Comparison of ENCODE assay signal across 1 cellular context in the genomic region with DNA sequence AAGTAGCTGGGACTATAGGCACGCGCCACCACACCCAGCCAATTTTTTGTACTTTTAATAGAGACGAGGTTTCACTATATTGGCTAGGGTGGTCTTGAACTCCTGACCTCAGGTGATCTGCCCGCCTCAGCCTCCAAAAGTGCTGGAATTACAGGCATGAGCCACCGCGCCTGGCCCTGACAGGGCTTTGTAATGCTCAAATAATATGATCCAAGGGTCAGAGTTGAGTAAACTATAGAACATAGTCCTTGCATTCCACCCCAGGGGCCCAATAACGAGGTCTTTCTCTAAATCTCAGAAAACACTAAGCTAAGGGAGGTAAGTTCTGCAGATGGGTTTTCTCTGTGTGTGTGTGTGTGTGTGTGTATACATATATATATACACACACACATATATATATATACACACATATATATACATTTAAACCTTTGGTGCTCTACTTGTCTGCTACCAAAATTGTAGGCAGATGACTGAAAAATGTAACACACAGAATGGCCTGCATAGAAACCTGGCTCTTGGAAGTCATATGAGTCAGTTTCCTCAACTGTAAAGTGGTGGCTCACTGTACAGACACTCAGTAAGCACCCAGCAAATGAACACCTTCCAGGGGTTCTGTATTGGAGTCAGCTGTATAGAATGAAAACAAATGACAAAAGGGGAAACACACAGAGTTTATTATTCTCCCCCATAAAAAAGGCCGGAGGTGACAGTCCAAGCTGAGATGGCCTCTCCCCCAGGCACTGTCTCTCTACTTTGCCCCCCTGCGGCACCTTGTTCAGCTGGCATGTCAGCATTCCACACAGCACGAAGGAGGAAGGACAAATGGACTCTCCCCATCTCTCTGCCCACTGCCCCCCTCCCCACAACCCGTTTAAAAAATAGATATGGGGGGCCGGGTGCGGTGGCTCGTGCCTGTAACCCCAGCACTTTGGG.
A peak's percentile ranks its signal among the peaks of the same experiment; 100 is the strongest.
TF ChIP-seq lines count a peak whose summit lies in the region.

No MANE protein-coding gene starts in this region.

TF ChIP-seq in HepG2, 621 proteins besides CTCF, POLR2A, EP300 and RAD21 (continued from another document and continues in another):
- TF ChIP-seq, protein P1, sequence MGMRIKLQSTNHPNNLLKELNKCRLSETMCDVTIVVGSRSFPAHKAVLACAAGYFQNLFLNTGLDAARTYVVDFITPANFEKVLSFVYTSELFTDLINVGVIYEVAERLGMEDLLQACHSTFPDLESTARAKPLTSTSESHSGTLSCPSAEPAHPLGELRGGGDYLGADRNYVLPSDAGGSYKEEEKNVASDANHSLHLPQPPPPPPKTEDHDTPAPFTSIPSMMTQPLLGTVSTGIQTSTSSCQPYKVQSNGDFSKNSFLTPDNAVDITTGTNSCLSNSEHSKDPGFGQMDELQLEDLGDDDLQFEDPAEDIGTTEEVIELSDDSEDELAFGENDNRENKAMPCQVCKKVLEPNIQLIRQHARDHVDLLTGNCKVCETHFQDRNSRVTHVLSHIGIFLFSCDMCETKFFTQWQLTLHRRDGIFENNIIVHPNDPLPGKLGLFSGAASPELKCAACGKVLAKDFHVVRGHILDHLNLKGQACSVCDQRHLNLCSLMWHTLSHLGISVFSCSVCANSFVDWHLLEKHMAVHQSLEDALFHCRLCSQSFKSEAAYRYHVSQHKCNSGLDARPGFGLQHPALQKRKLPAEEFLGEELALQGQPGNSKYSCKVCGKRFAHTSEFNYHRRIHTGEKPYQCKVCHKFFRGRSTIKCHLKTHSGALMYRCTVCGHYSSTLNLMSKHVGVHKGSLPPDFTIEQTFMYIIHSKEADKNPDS (CRISPR knock-in tag; IDR thresholded peaks at IDR 0.05), result no peak
- TF ChIP-seq NCOA1 (CRISPR knock-in tag; IDR thresholded peaks at IDR 0.05) (no peak), KAT7 (CRISPR knock-in tag; IDR thresholded peaks at IDR 0.05; ENCODE audit: borderline replicate concordance) (no peak; the same call in 1 of the 2 replicates), ATM (IDR thresholded peaks at IDR 0.05; ENCODE audit: borderline replicate concordance) (no peak), GATA4 (IDR thresholded peaks at IDR 0.05; ENCODE audit: borderline replicate concordance, low read depth) (no peak), TCF7L2 (IDR thresholded peaks at IDR 0.05; ENCODE audit: low read depth, low read length) (no peak), RAD51 (IDR thresholded peaks at IDR 0.05; ENCODE audit: borderline replicate concordance) (no peak), ZNF317 (CRISPR knock-in tag; IDR thresholded peaks at IDR 0.05) (no peak), NFE2L2 (IDR thresholded peaks at IDR 0.05; ENCODE audit: low read length) (no peak), NR3C1 (CRISPR knock-in tag; IDR thresholded peaks at IDR 0.05) (no peak), ZNF672 (CRISPR knock-in tag; IDR thresholded peaks at IDR 0.05) (no peak), TARDBP (CRISPR knock-in tag; IDR thresholded peaks at IDR 0.05) (peak; percentile 44; the same call in 1 of the 2 replicates), MEF2D (CRISPR knock-in tag; IDR thresholded peaks at IDR 0.05) (no peak), KLF16 (CRISPR knock-in tag; IDR thresholded peaks at IDR 0.05) (no peak), TP53 (CRISPR knock-in tag; conservative IDR thresholded peaks at IDR 0.05) (no peak), ZNF205 (CRISPR knock-in tag; IDR thresholded peaks at IDR 0.05) (no peak), SIN3B (IDR thresholded peaks at IDR 0.05; ENCODE audit: low read length) (no peak), ZNF782 (CRISPR knock-in tag; IDR thresholded peaks at IDR 0.05; ENCODE audit: borderline replicate concordance) (no peak), MTA1 (CRISPR knock-in tag; IDR thresholded peaks at IDR 0.05; ENCODE audit: borderline replicate concordance) (peak; percentile 50; the same call in 1 of the 2 replicates), ELF3 (CRISPR knock-in tag; IDR thresholded peaks at IDR 0.05) (0 out of 2 replicates have a peak, but pooled peaks have one; percentile 38), JUND (CRISPR knock-in tag; IDR thresholded peaks at IDR 0.05) (0 out of 2 replicates have a peak, but pooled peaks have one; percentile 40), TMF1 (CRISPR knock-in tag; IDR thresholded peaks at IDR 0.05; ENCODE audit: low read depth) (no peak), NCOR1 (IDR thresholded peaks at IDR 0.05; ENCODE audit: borderline replicate concordance, low read length) (peak; percentile 89), ZNF607 (CRISPR knock-in tag; IDR thresholded peaks at IDR 0.05; ENCODE audit: borderline replicate concordance) (no peak), ZNF333 (CRISPR knock-in tag; IDR thresholded peaks at IDR 0.05; ENCODE audit: borderline replicate concordance) (no peak), FOXO1 (CRISPR knock-in tag; IDR thresholded peaks at IDR 0.05) (peak; percentile 56; the same call in 1 of the 2 replicates), ZNF253 (CRISPR knock-in tag; IDR thresholded peaks at IDR 0.05; ENCODE audit: borderline replicate concordance) (no peak), PAF1 (CRISPR knock-in tag; IDR thresholded peaks at IDR 0.05) (no peak), ZNF552 (CRISPR knock-in tag; IDR thresholded peaks at IDR 0.05; ENCODE audit: borderline replicate concordance) (no peak), POGZ (CRISPR knock-in tag; IDR thresholded peaks at IDR 0.05) (peak; percentile 47; the same call in 1 of the 2 replicates), ZNF350 (CRISPR knock-in tag; IDR thresholded peaks at IDR 0.05; ENCODE audit: borderline replicate concordance, low read depth) (no peak)
- TF ChIP-seq, protein P2, sequence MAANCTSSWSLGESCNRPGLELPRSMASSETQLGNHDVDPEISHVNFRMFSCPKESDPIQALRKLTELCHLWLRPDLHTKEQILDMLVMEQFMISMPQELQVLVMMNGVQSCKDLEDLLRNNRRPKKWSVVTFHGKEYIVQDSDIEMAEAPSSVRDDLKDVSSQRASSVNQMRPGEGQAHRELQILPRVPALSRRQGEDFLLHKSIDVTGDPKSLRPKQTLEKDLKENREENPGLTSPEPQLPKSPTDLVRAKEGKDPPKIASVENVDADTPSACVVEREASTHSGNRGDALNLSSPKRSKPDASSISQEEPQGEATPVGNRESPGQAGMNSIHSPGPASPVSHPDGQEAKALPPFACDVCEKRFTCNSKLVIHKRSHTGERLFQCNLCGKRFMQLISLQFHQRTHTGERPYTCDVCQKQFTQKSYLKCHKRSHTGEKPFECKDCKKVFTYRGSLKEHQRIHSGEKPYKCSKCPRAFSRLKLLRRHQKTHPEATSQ (CRISPR knock-in tag; IDR thresholded peaks at IDR 0.05; ENCODE audit: borderline replicate concordance), result 0 out of 2 replicates have a peak, but pooled peaks have one; percentile 45
- TF ChIP-seq, protein P3, sequence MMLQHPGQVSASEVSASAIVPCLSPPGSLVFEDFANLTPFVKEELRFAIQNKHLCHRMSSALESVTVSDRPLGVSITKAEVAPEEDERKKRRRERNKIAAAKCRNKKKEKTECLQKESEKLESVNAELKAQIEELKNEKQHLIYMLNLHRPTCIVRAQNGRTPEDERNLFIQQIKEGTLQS (CRISPR knock-in tag; IDR thresholded peaks at IDR 0.05), result no peak
- TF ChIP-seq, protein P4, sequence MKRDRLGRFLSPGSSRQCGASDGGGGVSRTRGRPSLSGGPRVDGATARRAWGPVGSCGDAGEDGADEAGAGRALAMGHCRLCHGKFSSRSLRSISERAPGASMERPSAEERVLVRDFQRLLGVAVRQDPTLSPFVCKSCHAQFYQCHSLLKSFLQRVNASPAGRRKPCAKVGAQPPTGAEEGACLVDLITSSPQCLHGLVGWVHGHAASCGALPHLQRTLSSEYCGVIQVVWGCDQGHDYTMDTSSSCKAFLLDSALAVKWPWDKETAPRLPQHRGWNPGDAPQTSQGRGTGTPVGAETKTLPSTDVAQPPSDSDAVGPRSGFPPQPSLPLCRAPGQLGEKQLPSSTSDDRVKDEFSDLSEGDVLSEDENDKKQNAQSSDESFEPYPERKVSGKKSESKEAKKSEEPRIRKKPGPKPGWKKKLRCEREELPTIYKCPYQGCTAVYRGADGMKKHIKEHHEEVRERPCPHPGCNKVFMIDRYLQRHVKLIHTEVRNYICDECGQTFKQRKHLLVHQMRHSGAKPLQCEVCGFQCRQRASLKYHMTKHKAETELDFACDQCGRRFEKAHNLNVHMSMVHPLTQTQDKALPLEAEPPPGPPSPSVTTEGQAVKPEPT (CRISPR knock-in tag; IDR thresholded peaks at IDR 0.05; ENCODE audit: low read depth), result no peak
- TF ChIP-seq, protein P5, sequence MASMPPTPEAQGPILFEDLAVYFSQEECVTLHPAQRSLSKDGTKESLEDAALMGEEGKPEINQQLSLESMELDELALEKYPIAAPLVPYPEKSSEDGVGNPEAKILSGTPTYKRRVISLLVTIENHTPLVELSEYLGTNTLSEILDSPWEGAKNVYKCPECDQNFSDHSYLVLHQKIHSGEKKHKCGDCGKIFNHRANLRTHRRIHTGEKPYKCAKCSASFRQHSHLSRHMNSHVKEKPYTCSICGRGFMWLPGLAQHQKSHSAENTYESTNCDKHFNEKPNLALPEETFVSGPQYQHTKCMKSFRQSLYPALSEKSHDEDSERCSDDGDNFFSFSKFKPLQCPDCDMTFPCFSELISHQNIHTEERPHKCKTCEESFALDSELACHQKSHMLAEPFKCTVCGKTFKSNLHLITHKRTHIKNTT (CRISPR knock-in tag; IDR thresholded peaks at IDR 0.05), result no peak
- TF ChIP-seq, protein P6, sequence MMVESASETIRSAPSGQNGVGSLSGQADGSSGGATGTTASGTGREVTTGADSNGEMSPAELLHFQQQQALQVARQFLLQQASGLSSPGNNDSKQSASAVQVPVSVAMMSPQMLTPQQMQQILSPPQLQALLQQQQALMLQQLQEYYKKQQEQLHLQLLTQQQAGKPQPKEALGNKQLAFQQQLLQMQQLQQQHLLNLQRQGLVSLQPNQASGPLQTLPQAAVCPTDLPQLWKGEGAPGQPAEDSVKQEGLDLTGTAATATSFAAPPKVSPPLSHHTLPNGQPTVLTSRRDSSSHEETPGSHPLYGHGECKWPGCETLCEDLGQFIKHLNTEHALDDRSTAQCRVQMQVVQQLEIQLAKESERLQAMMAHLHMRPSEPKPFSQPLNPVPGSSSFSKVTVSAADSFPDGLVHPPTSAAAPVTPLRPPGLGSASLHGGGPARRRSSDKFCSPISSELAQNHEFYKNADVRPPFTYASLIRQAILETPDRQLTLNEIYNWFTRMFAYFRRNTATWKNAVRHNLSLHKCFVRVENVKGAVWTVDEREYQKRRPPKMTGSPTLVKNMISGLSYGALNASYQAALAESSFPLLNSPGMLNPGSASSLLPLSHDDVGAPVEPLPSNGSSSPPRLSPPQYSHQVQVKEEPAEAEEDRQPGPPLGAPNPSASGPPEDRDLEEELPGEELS (CRISPR knock-in tag; IDR thresholded peaks at IDR 0.05), result peak; percentile 67
- TF ChIP-seq, protein P7, sequence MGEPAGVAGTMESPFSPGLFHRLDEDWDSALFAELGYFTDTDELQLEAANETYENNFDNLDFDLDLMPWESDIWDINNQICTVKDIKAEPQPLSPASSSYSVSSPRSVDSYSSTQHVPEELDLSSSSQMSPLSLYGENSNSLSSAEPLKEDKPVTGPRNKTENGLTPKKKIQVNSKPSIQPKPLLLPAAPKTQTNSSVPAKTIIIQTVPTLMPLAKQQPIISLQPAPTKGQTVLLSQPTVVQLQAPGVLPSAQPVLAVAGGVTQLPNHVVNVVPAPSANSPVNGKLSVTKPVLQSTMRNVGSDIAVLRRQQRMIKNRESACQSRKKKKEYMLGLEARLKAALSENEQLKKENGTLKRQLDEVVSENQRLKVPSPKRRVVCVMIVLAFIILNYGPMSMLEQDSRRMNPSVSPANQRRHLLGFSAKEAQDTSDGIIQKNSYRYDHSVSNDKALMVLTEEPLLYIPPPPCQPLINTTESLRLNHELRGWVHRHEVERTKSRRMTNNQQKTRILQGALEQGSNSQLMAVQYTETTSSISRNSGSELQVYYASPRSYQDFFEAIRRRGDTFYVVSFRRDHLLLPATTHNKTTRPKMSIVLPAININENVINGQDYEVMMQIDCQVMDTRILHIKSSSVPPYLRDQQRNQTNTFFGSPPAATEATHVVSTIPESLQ (CRISPR knock-in tag; conservative IDR thresholded peaks at IDR 0.05), result no peak
- TF ChIP-seq, protein P8, sequence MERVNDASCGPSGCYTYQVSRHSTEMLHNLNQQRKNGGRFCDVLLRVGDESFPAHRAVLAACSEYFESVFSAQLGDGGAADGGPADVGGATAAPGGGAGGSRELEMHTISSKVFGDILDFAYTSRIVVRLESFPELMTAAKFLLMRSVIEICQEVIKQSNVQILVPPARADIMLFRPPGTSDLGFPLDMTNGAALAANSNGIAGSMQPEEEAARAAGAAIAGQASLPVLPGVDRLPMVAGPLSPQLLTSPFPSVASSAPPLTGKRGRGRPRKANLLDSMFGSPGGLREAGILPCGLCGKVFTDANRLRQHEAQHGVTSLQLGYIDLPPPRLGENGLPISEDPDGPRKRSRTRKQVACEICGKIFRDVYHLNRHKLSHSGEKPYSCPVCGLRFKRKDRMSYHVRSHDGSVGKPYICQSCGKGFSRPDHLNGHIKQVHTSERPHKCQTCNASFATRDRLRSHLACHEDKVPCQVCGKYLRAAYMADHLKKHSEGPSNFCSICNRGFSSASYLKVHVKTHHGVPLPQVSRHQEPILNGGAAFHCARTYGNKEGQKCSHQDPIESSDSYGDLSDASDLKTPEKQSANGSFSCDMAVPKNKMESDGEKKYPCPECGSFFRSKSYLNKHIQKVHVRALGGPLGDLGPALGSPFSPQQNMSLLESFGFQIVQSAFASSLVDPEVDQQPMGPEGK (CRISPR knock-in tag; IDR thresholded peaks at IDR 0.05), result peak; percentile 83
- TF ChIP-seq, protein P9, sequence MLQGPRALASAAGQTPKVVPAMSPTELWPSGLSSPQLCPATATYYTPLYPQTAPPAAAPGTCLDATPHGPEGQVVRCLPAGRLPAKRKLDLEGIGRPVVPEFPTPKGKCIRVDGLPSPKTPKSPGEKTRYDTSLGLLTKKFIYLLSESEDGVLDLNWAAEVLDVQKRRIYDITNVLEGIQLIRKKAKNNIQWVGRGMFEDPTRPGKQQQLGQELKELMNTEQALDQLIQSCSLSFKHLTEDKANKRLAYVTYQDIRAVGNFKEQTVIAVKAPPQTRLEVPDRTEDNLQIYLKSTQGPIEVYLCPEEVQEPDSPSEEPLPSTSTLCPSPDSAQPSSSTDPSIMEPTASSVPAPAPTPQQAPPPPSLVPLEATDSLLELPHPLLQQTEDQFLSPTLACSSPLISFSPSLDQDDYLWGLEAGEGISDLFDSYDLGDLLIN (CRISPR knock-in tag; IDR thresholded peaks at IDR 0.05; ENCODE audit: borderline replicate concordance), result no peak
- TF ChIP-seq, protein P10, sequence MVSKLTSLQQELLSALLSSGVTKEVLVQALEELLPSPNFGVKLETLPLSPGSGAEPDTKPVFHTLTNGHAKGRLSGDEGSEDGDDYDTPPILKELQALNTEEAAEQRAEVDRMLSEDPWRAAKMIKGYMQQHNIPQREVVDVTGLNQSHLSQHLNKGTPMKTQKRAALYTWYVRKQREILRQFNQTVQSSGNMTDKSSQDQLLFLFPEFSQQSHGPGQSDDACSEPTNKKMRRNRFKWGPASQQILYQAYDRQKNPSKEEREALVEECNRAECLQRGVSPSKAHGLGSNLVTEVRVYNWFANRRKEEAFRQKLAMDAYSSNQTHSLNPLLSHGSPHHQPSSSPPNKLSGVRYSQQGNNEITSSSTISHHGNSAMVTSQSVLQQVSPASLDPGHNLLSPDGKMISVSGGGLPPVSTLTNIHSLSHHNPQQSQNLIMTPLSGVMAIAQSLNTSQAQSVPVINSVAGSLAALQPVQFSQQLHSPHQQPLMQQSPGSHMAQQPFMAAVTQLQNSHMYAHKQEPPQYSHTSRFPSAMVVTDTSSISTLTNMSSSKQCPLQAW (CRISPR knock-in tag; IDR thresholded peaks at IDR 0.05), result peak; percentile 33; the same call in 1 of the 2 replicates
- TF ChIP-seq, protein P11, sequence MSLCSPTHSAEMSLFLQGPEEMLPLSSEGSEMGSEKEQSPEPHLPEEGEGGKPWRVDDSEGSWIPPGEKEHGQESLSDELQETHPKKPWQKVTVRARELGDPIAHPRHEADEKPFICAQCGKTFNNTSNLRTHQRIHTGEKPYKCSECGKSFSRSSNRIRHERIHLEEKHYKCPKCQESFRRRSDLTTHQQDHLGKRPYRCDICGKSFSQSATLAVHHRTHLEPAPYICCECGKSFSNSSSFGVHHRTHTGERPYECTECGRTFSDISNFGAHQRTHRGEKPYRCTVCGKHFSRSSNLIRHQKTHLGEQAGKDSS (CRISPR knock-in tag; IDR thresholded peaks at IDR 0.05; ENCODE audit: borderline replicate concordance, low read depth), result no peak
